Comparison of ENCODE assay signal across 17 cellular contexts in the genomic region with DNA sequence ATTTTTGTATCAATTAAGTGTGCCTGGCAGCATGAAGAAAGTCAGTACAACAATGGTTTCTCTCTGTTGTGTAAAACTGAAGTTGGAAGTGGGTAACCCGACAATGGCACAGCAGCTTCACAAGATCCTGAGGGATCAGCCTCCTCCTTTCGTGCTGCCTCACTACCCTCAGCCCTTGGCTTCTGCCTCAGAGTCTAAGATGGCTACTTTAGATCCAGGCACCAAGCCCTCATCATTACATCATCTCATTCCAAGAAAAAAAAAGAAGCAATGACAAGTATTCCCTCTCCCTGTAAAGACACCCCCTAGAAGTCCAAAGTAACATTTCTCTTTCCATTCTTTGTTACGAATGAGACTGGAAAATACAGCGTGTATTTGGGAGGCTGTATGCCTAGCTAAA.
"Had no signal": no experiment of that assay in that cellular context is flagged by ENCODE, and none has a peak within 500 bp of the region (broad histone marks: within the 10 kb centered on the region; RNA-seq: fewer than 3 reads in every experiment).

No MANE protein-coding gene starts in this region.

- H3K36me3 ChIP-seq: gastrocnemius medialis had no signal

- H3K4me3 ChIP-seq: gastrocnemius medialis, heart right ventricle, upper lobe of left lung had no signal

- H3K27ac Mint-ChIP-seq: activated CD4-positive, alpha-beta memory T cell treated with anti-CD3 and anti-CD28 coated beads, Interleukin-2, amount 10 ng/mL, durations not matched to agents 7 days and 5 days; activated T-cell treated with anti-CD3 and anti-CD28 coated beads, Interleukin-2, amount 50 U/mL, for 24 hours; dendritic cell treated with granulocyte-macrophage colony-stimulating factor and Interleukin-4, amounts not matched to agents 40 ng/mL and 50 ng/mL, for 4 days; effector memory CD8-positive, alpha-beta T cell; stimulated activated memory B cell treated with anti-CD40 and anti-IgM and Interleukin-4, amounts not matched to agents 10 μg/mL and 1 μg/mL and 100 μg/mL, for 72 hours had no signal

- H3K27me3 Mint-ChIP-seq: activated CD4-positive, alpha-beta memory T cell treated with anti-CD3 and anti-CD28 coated beads, Interleukin-2, amount 10 ng/mL, durations not matched to agents 7 days and 5 days; activated T-cell treated with anti-CD3 and anti-CD28 coated beads, Interleukin-2, amount 50 U/mL, for 24 hours; dendritic cell treated with granulocyte-macrophage colony-stimulating factor and Interleukin-4, amounts not matched to agents 40 ng/mL and 50 ng/mL, for 4 days; effector memory CD8-positive, alpha-beta T cell; naive thymus-derived CD8-positive, alpha-beta T cell; stimulated activated memory B cell treated with anti-CD40 and anti-IgM and Interleukin-4, amounts not matched to agents 10 μg/mL and 1 μg/mL and 100 μg/mL, for 72 hours; T-cell had no signal

- FAIRE-seq: keratinocyte had no signal

- H3K9me3 Mint-ChIP-seq: activated CD4-positive, alpha-beta memory T cell treated with anti-CD3 and anti-CD28 coated beads, Interleukin-2, amount 10 ng/mL, durations not matched to agents 7 days and 5 days; activated T-cell treated with anti-CD3 and anti-CD28 coated beads, Interleukin-2, amount 50 U/mL, for 24 hours; dendritic cell treated with granulocyte-macrophage colony-stimulating factor and Interleukin-4, amounts not matched to agents 40 ng/mL and 50 ng/mL, for 4 days; effector memory CD8-positive, alpha-beta T cell; naive thymus-derived CD8-positive, alpha-beta T cell; T-cell had no signal

- H3K27ac ChIP-seq: gastrocnemius medialis, heart right ventricle, upper lobe of left lung had no signal

- DNase-seq: activated CD4-positive, alpha-beta memory T cell treated with anti-CD3 and anti-CD28 coated beads, Interleukin-2, amount 10 ng/mL, durations not matched to agents 7 days and 5 days; activated naive CD4-positive, alpha-beta T cell treated with anti-CD3 and anti-CD28 coated beads, Interleukin-2, amount 50 U/mL, for 16 hours; activated T-cell treated with anti-CD3 and anti-CD28 coated beads, Interleukin-2, amount 50 U/mL, for 24 hours; amygdala; effector memory CD8-positive, alpha-beta T cell; gastrocnemius medialis; heart right ventricle; naive thymus-derived CD8-positive, alpha-beta T cell; nucleus accumbens; stimulated activated CD4-positive, alpha-beta T cell treated with anti-CD3 and anti-CD28 coated beads, Interleukin-2, amount 100 ng/mL, for 48 hours; substantia nigra; T-cell; upper lobe of left lung had no signal

- H3K4me3 Mint-ChIP-seq: activated CD4-positive, alpha-beta memory T cell treated with anti-CD3 and anti-CD28 coated beads, Interleukin-2, amount 10 ng/mL, durations not matched to agents 7 days and 5 days; activated T-cell treated with anti-CD3 and anti-CD28 coated beads, Interleukin-2, amount 50 U/mL, for 24 hours; dendritic cell treated with granulocyte-macrophage colony-stimulating factor and Interleukin-4, amounts not matched to agents 40 ng/mL and 50 ng/mL, for 4 days; effector memory CD8-positive, alpha-beta T cell; naive thymus-derived CD8-positive, alpha-beta T cell; stimulated activated memory B cell treated with anti-CD40 and anti-IgM and Interleukin-4, amounts not matched to agents 10 μg/mL and 1 μg/mL and 100 μg/mL, for 72 hours; T-cell had no signal

- H3K4me1 ChIP-seq: gastrocnemius medialis, upper lobe of left lung had no signal

- ATAC-seq: effector memory CD8-positive, alpha-beta T cell; gastrocnemius medialis; heart right ventricle; left lobe of liver; naive thymus-derived CD8-positive, alpha-beta T cell; stimulated activated memory B cell treated with anti-CD40 and anti-IgM and Interleukin-4, amounts not matched to agents 10 μg/mL and 1 μg/mL and 100 μg/mL, for 72 hours; T-cell had no signal

- H3K27me3 ChIP-seq: gastrocnemius medialis, heart right ventricle, upper lobe of left lung had no signal

- H3K9me3 ChIP-seq: gastrocnemius medialis, heart right ventricle, upper lobe of left lung had no signal
